In genomic region chr4:77856152-77856551, GRCh38 we compare ENCODE assay signal across 21 cellular contexts. TPM values are rescaled to one million over a fixed set of nuclear protein-coding genes. Genes with fewer than 3 reads are reported as not detected.
DNase-seq lines count a peak whose midpoint lies in the region; ATAC-seq, FAIRE-seq and TF ChIP-seq lines count a peak whose summit lies in the region.
"Had no signal": no experiment of that assay in that cellular context is flagged by ENCODE, and none has a peak within 500 bp of the region (broad histone marks: within the 10 kb centered on the region; RNA-seq: fewer than 3 reads in every experiment).

No MANE protein-coding gene starts in this region.

- peaks cover 85% of the 10 kb centered on the region for H3K4me1 Mint-ChIP-seq in activated T-cell treated with anti-CD3 and anti-CD28 coated beads, Interleukin-2, amount 50 U/mL, for 24 hours (ENCODE audit: low read depth)
- H3K4me1 Mint-ChIP-seq in activated T-cell treated with anti-CD3 and anti-CD28 coated beads, Interleukin-2, amount 50 U/mL, for 4 hours (ENCODE audit: low read depth): peaks cover 77% of the 10 kb centered on the region
- H3K4me1 Mint-ChIP-seq in activated naive CD8-positive, alpha-beta T cell (ENCODE audit: low read depth): peaks cover 80% of the 10 kb centered on the region

- intact Hi-C loops in posterior cingulate gyrus (cut with DNase I): no loop called here

- peak overlapping the region; percentile 90 for H3K27ac Mint-ChIP-seq in activated T-cell treated with anti-CD3 and anti-CD28 coated beads, Interleukin-2, amount 50 U/mL, for 24 hours
- H3K27ac Mint-ChIP-seq in activated naive CD8-positive, alpha-beta T cell: peak overlapping the region; percentile 98

- peak; percentile 9 for FAIRE-seq in GM12892 (lab: Jason Lieb, UNC)
- FAIRE-seq: colon had no signal

- no peaks in the 10 kb centered on the region for H3K9me3 Mint-ChIP-seq in activated T-cell treated with anti-CD3 and anti-CD28 coated beads, Interleukin-2, amount 50 U/mL, for 24 hours
- no peaks in the 10 kb centered on the region for H3K9me3 Mint-ChIP-seq in activated T-cell treated with anti-CD3 and anti-CD28 coated beads, Interleukin-2, amount 50 U/mL, for 4 hours
- no peaks in the 10 kb centered on the region for H3K9me3 Mint-ChIP-seq in activated naive CD8-positive, alpha-beta T cell (ENCODE audit: low read depth)

- no peak for DNase-seq in activated T-cell treated with anti-CD3 and anti-CD28 coated beads, Interleukin-2, amount 50 U/mL, for 24 hours
- DNase-seq in activated T-cell treated with anti-CD3 and anti-CD28 coated beads, Interleukin-2, amount 50 U/mL, for 4 hours: no peak
- no peak for DNase-seq in GM12892 (ENCODE audit: insufficient read length)
- DNase-seq in NCI-H345 treated with DMSO at 0.1 percent for 48 hours (lab: John Stamatoyannopoulos, UW; ENCODE audit: unreplicated experiment): no peak
- DNase-seq in posterior cingulate gyrus: no peak
- DNase-seq: activated T-cell treated with anti-CD3 and anti-CD28 coated beads, Interleukin-2, amount 50 U/mL, for 1 hour; COR-L47; foreskin fibroblast; Kasumi-1; NCI-H1417 treated with DMSO at 0.1 percent for 48 hours; NCI-H226; ovary; Right ventricle myocardium superior; stimulated activated CD4-positive, alpha-beta T cell treated with anti-CD3 and anti-CD28 coated beads, Interleukin-4, amount 100 ng/mL, for 24 hours had no signal

- TF ChIP-seq POLR2A in GM12892 (IDR thresholded peaks at IDR 0.05; ENCODE audit: low read depth, low read length): no peak

- H3K36me3 Mint-ChIP-seq in activated T-cell treated with anti-CD3 and anti-CD28 coated beads, Interleukin-2, amount 50 U/mL, for 24 hours (ENCODE audit: low read depth): no peaks in the 10 kb centered on the region
- no peaks in the 10 kb centered on the region for H3K36me3 Mint-ChIP-seq in activated T-cell treated with anti-CD3 and anti-CD28 coated beads, Interleukin-2, amount 50 U/mL, for 4 hours (ENCODE audit: insufficient read depth)
- no peaks in the 10 kb centered on the region for H3K36me3 Mint-ChIP-seq in activated naive CD8-positive, alpha-beta T cell

- H3K27ac ChIP-seq in parathyroid adenoma: peak overlapping the region; percentile 51
- H3K27ac ChIP-seq: ascending aorta, ovary, thoracic aorta had no signal

- H2AFZ ChIP-seq in parathyroid adenoma: no peak overlapping the region

- H3K36me3 ChIP-seq in parathyroid adenoma (ENCODE audit: control insufficient read depth, insufficient read depth, low read length): no peaks in the 10 kb centered on the region
- H3K36me3 ChIP-seq: ascending aorta, ovary, thoracic aorta had no signal

- no peaks in the 10 kb centered on the region for H3K9me3 ChIP-seq in parathyroid adenoma (ENCODE audit: control insufficient read depth, low read length)
- H3K9me3 ChIP-seq: ascending aorta, ovary, thoracic aorta had no signal

- no peak for ATAC-seq in activated T-cell treated with anti-CD3 and anti-CD28 coated beads, Interleukin-2, amount 50 U/mL, for 4 hours
- ATAC-seq in GM21717 (IDR thresholded peaks at IDR 0.05; ENCODE audit: unreplicated experiment): no peak
- ATAC-seq: activated CD4-positive, CD25-positive, alpha-beta regulatory T cell treated with anti-CD3 and anti-CD28 coated beads, Interleukin-2, amount 50 U/mL, for 24 hours had no signal

- H3K4me2 ChIP-seq in parathyroid adenoma (ENCODE audit: low read length): no peak overlapping the region

- H3K27me3 ChIP-seq in parathyroid adenoma (ENCODE audit: control insufficient read depth, insufficient read depth, low read length): no peaks in the 10 kb centered on the region
- H3K27me3 ChIP-seq: ascending aorta, ovary had no signal

- no peaks in the 10 kb centered on the region for H3K79me2 ChIP-seq in parathyroid adenoma

- no peaks in the 10 kb centered on the region for H3K4me1 ChIP-seq in parathyroid adenoma
- H3K4me1 ChIP-seq: ascending aorta had no signal

- TF ChIP-seq CTCF in parathyroid adenoma (IDR thresholded peaks at IDR 0.05): no peak

- H3K27me3 Mint-ChIP-seq in activated T-cell treated with anti-CD3 and anti-CD28 coated beads, Interleukin-2, amount 50 U/mL, for 24 hours: no peaks in the 10 kb centered on the region
- H3K27me3 Mint-ChIP-seq in activated T-cell treated with anti-CD3 and anti-CD28 coated beads, Interleukin-2, amount 50 U/mL, for 4 hours (ENCODE audit: low read depth): no peaks in the 10 kb centered on the region
- no peaks in the 10 kb centered on the region for H3K27me3 Mint-ChIP-seq in activated naive CD8-positive, alpha-beta T cell

- H3K4me3 Mint-ChIP-seq in activated T-cell treated with anti-CD3 and anti-CD28 coated beads, Interleukin-2, amount 50 U/mL, for 24 hours: peak overlapping the region; percentile 64
- no peak overlapping the region for H3K4me3 Mint-ChIP-seq in activated T-cell treated with anti-CD3 and anti-CD28 coated beads, Interleukin-2, amount 50 U/mL, for 4 hours
- peak overlapping the region; percentile 85 for H3K4me3 Mint-ChIP-seq in activated naive CD8-positive, alpha-beta T cell

- H3K9ac ChIP-seq in parathyroid adenoma: no peak overlapping the region

- H3K4me3 ChIP-seq in parathyroid adenoma (ENCODE audit: low read depth, low read length): no peak overlapping the region
- H3K4me3 ChIP-seq: ascending aorta, ovary, thoracic aorta had no signal

RNA-seq across cellular contexts. Expression of gene MRPL1, which starts 6.5 kb away (rescaled TPM):
- total RNA-seq in activated T-cell treated with anti-CD3 and anti-CD28 coated beads, Interleukin-2, amount 50 U/mL, for 4 hours: 100 to 1,000 TPM in 1 of 3 donors, 10 to 100 TPM in 2; 90.1 to 111 (median 98.0) TPM
- polyA plus RNA-seq in GM12892 (2012; ENCODE audit: missing spikeins): 29.5 TPM

RNA-seq across cellular contexts. Expression of gene CNOT6L, which starts 37.0 kb away (rescaled TPM):
- total RNA-seq in activated T-cell treated with anti-CD3 and anti-CD28 coated beads, Interleukin-2, amount 50 U/mL, for 4 hours: 10 to 100 TPM; 52.2 to 59.1 (median 56.5) TPM
- 5.6 TPM for polyA plus RNA-seq in GM12892 (2012; ENCODE audit: missing spikeins)
